In genomic region chr9:77601476-77602056, GRCh38 we compare ENCODE assay signal across 18 cellular contexts. TPM values are rescaled to one million over a fixed set of nuclear protein-coding genes. Genes with fewer than 3 reads are reported as not detected.
DNase-seq lines count a peak whose midpoint lies in the region; ATAC-seq and TF ChIP-seq lines count a peak whose summit lies in the region.
"Had no signal": no experiment of that assay in that cellular context is flagged by ENCODE, and none has a peak within 500 bp of the region (broad histone marks: within the 10 kb centered on the region; RNA-seq: fewer than 3 reads in every experiment).

No MANE protein-coding gene starts in this region.

- no peaks in the 10 kb centered on the region for H3K27me3 ChIP-seq in esophagus muscularis mucosa
- H3K27me3 ChIP-seq: SJSA1 had no signal

- no peak overlapping the region for H3K27ac ChIP-seq in esophagus muscularis mucosa (replicated peaks in 1 of 4)
- H3K27ac ChIP-seq: C4-2B, SJSA1 had no signal

- intact Hi-C loops in Right ventricle myocardium inferior (cut with DNase I): no loop called here
- intact Hi-C loops in cardiac septum (cut with DNase I): loop anchor here (5.0 kb wide), 1 partner anchor 84 kb away; no protein-coding TSS in a partner anchor
- intact Hi-C loops in esophagus muscularis mucosa (cut with DNase I): no loop called here

- TF ChIP-seq POLR2A in esophagus muscularis mucosa (IDR thresholded peaks at IDR 0.05; ENCODE audit: low read depth): no peak

- in situ Hi-C loops in SK-MEL-5 (cut with HindIII; ENCODE audit: low pct_unique_long_range_greater_than_20kb, low sequenced_read_pairs): no loop called here
- in situ Hi-C loops in G401 (cut with HindIII; ENCODE audit: low sequenced_read_pairs): no loop called here

- no peak for ATAC-seq in Right ventricle myocardium inferior
- no peak for ATAC-seq in omental fat pad (ENCODE audit: low FRiP score)
- ATAC-seq: T-cell had no signal

- TF ChIP-seq EP300 in esophagus muscularis mucosa (IDR thresholded peaks at IDR 0.05): no peak

- DNase-seq in Right ventricle myocardium inferior (ENCODE audit: missing footprints) (peak; percentile 44), cardiac septum (ENCODE audit: low spot score) (no peak), SK-MEL-5 (ENCODE audit: low read depth, low spot score) (peak; percentile 32), esophagus muscularis mucosa (ENCODE audit: extremely low spot score) (peak; percentile 26), inferior parietal cortex (ENCODE audit: extremely low spot score) (no peak), G401 (ENCODE audit: low spot score) (no peak), omental fat pad (ENCODE audit: low spot score) (no peak), DMS 273 treated with DMSO at 0.1 percent for 48 hours (lab: John Stamatoyannopoulos, UW) (no peak)
- DNase-seq: MV-4-11, NCI-H1436, NCI-H2029, NCI-H2227 treated with DMSO at 0.1 percent for 48 hours, NCI-H524, OCI-M1, T-cell had no signal

- no peaks in the 10 kb centered on the region for H3K36me3 ChIP-seq in esophagus muscularis mucosa
- H3K36me3 ChIP-seq: HAP-1, SJSA1 had no signal

- H3K4me3 ChIP-seq in esophagus muscularis mucosa: no peak overlapping the region
- H3K4me3 ChIP-seq: HAP-1, SJSA1 had no signal

- no peak for TF ChIP-seq CTCF in esophagus muscularis mucosa (IDR thresholded peaks at IDR 0.05)
- no peak for TF ChIP-seq CTCF in omental fat pad (IDR thresholded peaks at IDR 0.05)

- 82% methylated on average over 4 of the region's 4 CpGs for WGBS in esophagus muscularis mucosa

- H3K4me1 ChIP-seq in esophagus muscularis mucosa: peaks cover 20 to 47% (median 43%) of the 10 kb centered on the region in 4 donors
- H3K4me1 ChIP-seq: HAP-1, SJSA1 had no signal

- no peaks in the 10 kb centered on the region for H3K9me3 ChIP-seq in esophagus muscularis mucosa
- H3K9me3 ChIP-seq: HAP-1, SJSA1 had no signal

RNA-seq across cellular contexts. Expression of gene GNA14, which starts 46.6 kb away (rescaled TPM):
- 2.6 TPM for total RNA-seq in Right ventricle myocardium inferior
- total RNA-seq in cardiac septum: 2.7 TPM
- 0.05 and 0.13 TPM in 2 replicates for total RNA-seq in SK-MEL-5 (2014; rRNA removed; shearing (Covaris generic))
- 0.15 TPM in 1 of 2 replicates, not detected in the other for polyA plus RNA-seq in SK-MEL-5 (2015; cell fraction: cytosol; rRNA removed)
- 0.11 TPM in 1 of 2 replicates, not detected in the other for polyA plus RNA-seq in SK-MEL-5 (2015; cell fraction: nucleus; rRNA removed)
- 1 to 10 TPM; 4.7 to 9.4 (median 7.4) TPM for total RNA-seq in esophagus muscularis mucosa
- not detected in 2 replicates for total RNA-seq in G401 (2014; rRNA removed; shearing (Covaris generic))
- total RNA-seq in omental fat pad: 1 to 10 TPM; 2.8 to 7.4 (median 4.5) TPM
- total RNA-seq: T-cell had no signal

Comparison
In these comparisons a context has a peak if more than half of its experiments do, and no peak if none do; other contexts are left out.
1. DNase-seq: peak in Right ventricle myocardium inferior (single experiment), SK-MEL-5 (single experiment) and esophagus muscularis mucosa (single experiment); none in cardiac septum (single experiment), inferior parietal cortex (single experiment), G401 (single experiment), omental fat pad (single experiment) and DMS 273 treated with DMSO at 0.1 percent for 48 hours (single experiment).